Comparison of ENCODE assay signal across 23 cellular contexts in genomic region chr10:126066491-126066890, GRCh38.
DNase-seq lines count a peak whose midpoint lies in the region; ATAC-seq and TF ChIP-seq lines count a peak whose summit lies in the region.
"Had no signal": no experiment of that assay in that cellular context is flagged by ENCODE, and none has a peak within 500 bp of the region (broad histone marks: within the 10 kb centered on the region; RNA-seq: fewer than 3 reads in every experiment).

No MANE protein-coding gene starts in this region.

- intact Hi-C loops in Calu3 (cut with micrococcal nuclease; ENCODE audit: unreplicated experiment), result loop anchor here (2.0 kb wide), 1 partner anchor 50 kb away; no protein-coding TSS in a partner anchor

- no peaks in the 10 kb centered on the region for H3K36me3 Mint-ChIP-seq in Calu3 (ENCODE audit: insufficient read depth, unreplicated experiment)
- H3K36me3 Mint-ChIP-seq: CD8-positive, alpha-beta T cell; T-cell had no signal

- 0 out of 2 replicates have a peak overlapping the region, but pooled peaks have one; percentile 1 for H3K4me2 ChIP-seq in BLaER1

- no peak overlapping the region for H3K27ac ChIP-seq in BLaER1
- peak overlapping the region; percentile 95 for H3K27ac ChIP-seq in RWPE2 (ENCODE audit: poor library complexity, severe bottlenecking)
- H3K27ac ChIP-seq: C4-2B had no signal

- H3K4me3 Mint-ChIP-seq in Calu3 (ENCODE audit: low read depth, unreplicated experiment), result no peak overlapping the region
- H3K4me3 Mint-ChIP-seq: CD8-positive, alpha-beta T cell; T-cell had no signal

- H3K27me3 ChIP-seq in BLaER1, result no peaks in the 10 kb centered on the region
- H3K27me3 ChIP-seq in RWPE2 (ENCODE audit: insufficient read depth, poor library complexity, severe bottlenecking), result no peaks in the 10 kb centered on the region

- no peak overlapping the region for H3K27ac Mint-ChIP-seq in Calu3 (ENCODE audit: unreplicated experiment)
- H3K27ac Mint-ChIP-seq: CD8-positive, alpha-beta T cell; T-cell had no signal

- peak; percentile 63 for DNase-seq in Calu3
- no peak for DNase-seq in RWPE2 (ENCODE audit: low spot score)
- peak; percentile 73 for DNase-seq in kidney tubule cell (ENCODE audit: low spot score)
- DNase-seq in ecto neural progenitor cell (ENCODE audit: low spot score), result no peak
- no peak for DNase-seq in NCI-H2081 treated with DMSO at 0.1 percent for 48 hours (lab: John Stamatoyannopoulos, UW)
- no peak for DNase-seq in effector CD4-positive, alpha-beta T cell
- DNase-seq: AML-193; CD8-positive, alpha-beta T cell; DMS153; Karpas-422; MV-4-11; NCI-H1105; NCI-H1436 treated with DMSO at 0.1 percent for 48 hours; NCI-H1930; NCI-H446 treated with DMSO at 0.1 percent for 48 hours; NCI-H526; NK-92 treated with Interleukin-12 subunit alpha and Interleukin-12 subunit beta, amount 100 ng/mL, for 24 hours; T-cell had no signal

- H3K4me3 ChIP-seq in BLaER1 (no peak overlapping the region), RWPE2 (ENCODE audit: severe bottlenecking) (no peak overlapping the region)

- TF ChIP-seq CTCF in Calu3 (IDR thresholded peaks at IDR 0.05; ENCODE audit: unreplicated experiment), result no peak
- TF ChIP-seq CTCF in RWPE2 (IDR thresholded peaks at IDR 0.05; ENCODE audit: poor library complexity, severe bottlenecking), result no peak

- H3K9me3 ChIP-seq in BLaER1 (no peaks in the 10 kb centered on the region), RWPE2 (ENCODE audit: severe bottlenecking) (no peaks in the 10 kb centered on the region)

- H3K27me3 Mint-ChIP-seq in Calu3 (ENCODE audit: unreplicated experiment), result no peaks in the 10 kb centered on the region

- CTCF ChIA-PET in Calu3 (lab: Charles Lee), result no interaction called here

- H4K20me1 ChIP-seq in BLaER1, result no peaks in the 10 kb centered on the region

- H3K9me3 Mint-ChIP-seq in Calu3 (ENCODE audit: low read depth, unreplicated experiment), result no peaks in the 10 kb centered on the region
- H3K9me3 Mint-ChIP-seq: CD8-positive, alpha-beta T cell; T-cell had no signal

- no peaks in the 10 kb centered on the region for H3K36me3 ChIP-seq in BLaER1
- H3K36me3 ChIP-seq in RWPE2 (ENCODE audit: low read depth), result no peaks in the 10 kb centered on the region

- peaks cover 21% of the 10 kb centered on the region for H3K4me1 Mint-ChIP-seq in Calu3 (ENCODE audit: low read depth, unreplicated experiment)
- H3K4me1 Mint-ChIP-seq: T-cell had no signal

- H3K9ac ChIP-seq in BLaER1, result no peak overlapping the region

- no TSS peak for BruUV-seq in Calu3 (replicated peaks; lab: Mats Ljungman, UMichigan)

- H3K4me1 ChIP-seq in BLaER1, result peaks cover 6% of the 10 kb centered on the region; the same call in 1 of the 2 replicates
- peaks cover 31% of the 10 kb centered on the region for H3K4me1 ChIP-seq in RWPE2 (ENCODE audit: insufficient read depth, poor library complexity, severe bottlenecking)

- no peak for ATAC-seq in RWPE2 (ENCODE audit: low read depth)
- no peak for ATAC-seq in GM21528 (IDR thresholded peaks at IDR 0.05; ENCODE audit: low FRiP score, unreplicated experiment)
- ATAC-seq: CD8-positive, alpha-beta T cell; HCT116; Panc1; T-cell had no signal

Comparison
In these comparisons a context has a peak if more than half of its experiments do, and no peak if none do; other contexts are left out.
1. DNase-seq: peak in Calu3 (single experiment) and kidney tubule cell (single experiment); none in RWPE2 (single experiment), ecto neural progenitor cell (single experiment), NCI-H2081 treated with DMSO at 0.1 percent for 48 hours (single experiment) and effector CD4-positive, alpha-beta T cell (single experiment).